Comparison of ENCODE assay signal across 24 cellular contexts in the genomic region with DNA sequence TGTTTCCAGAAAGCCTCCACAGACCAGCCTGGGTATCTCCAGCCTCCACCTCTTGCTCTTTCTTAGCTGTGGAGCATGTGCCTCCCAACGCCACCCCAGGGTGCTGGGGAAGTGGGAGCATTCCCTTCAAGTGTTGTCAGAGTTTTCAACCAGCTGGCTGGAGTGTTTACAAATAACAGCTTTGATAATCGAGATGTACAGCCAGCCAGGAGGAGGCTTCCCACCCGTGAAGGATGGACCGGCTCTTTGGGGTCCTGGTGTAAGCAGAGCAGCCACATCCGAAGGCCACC. TPM values are rescaled to one million over a fixed set of nuclear protein-coding genes. Genes with fewer than 3 reads are reported as not detected.
DNase-seq lines count a peak whose midpoint lies in the region; ATAC-seq and TF ChIP-seq lines count a peak whose summit lies in the region.
"Had no signal": no experiment of that assay in that cellular context is flagged by ENCODE, and none has a peak within 500 bp of the region (broad histone marks: within the 10 kb centered on the region; RNA-seq: fewer than 3 reads in every experiment).

No MANE protein-coding gene starts in this region.

- H3K27ac Mint-ChIP-seq in activated CD4-positive, alpha-beta T cell treated with anti-CD3 and anti-CD28 coated beads, Interleukin-2, amount 10 ng/mL, durations not matched to agents 24 days and 14 days: no peak overlapping the region
- peak overlapping the region; percentile 83 for H3K27ac Mint-ChIP-seq in HFFc6
- H3K27ac Mint-ChIP-seq: H9 had no signal

- H4K20me1 ChIP-seq in IMR-90 (ENCODE audit: insufficient read depth, low read length): no peaks in the 10 kb centered on the region

- H3K79me1 ChIP-seq in IMR-90 (ENCODE audit: low read depth in 1 of 2, low read length in 2 of 2) (no peaks in the 10 kb centered on the region), trophoblast cell (ENCODE audit: low read length) (peaks cover 2% of the 10 kb centered on the region)

- H3K79me2 ChIP-seq in trophoblast cell (ENCODE audit: control insufficient read depth, insufficient read depth, low read length, poor library complexity): no peaks in the 10 kb centered on the region

- H3K18ac ChIP-seq in IMR-90 (ENCODE audit: low read depth, low read length): no peak overlapping the region; the same call in 1 of the 2 replicates
- no peak overlapping the region for H3K18ac ChIP-seq in trophoblast cell (ENCODE audit: low read length)

- H3K9me3 Mint-ChIP-seq in activated CD4-positive, alpha-beta T cell treated with anti-CD3 and anti-CD28 coated beads, Interleukin-2, amount 10 ng/mL, durations not matched to agents 24 days and 14 days: no peaks in the 10 kb centered on the region
- no peaks in the 10 kb centered on the region for H3K9me3 Mint-ChIP-seq in HFFc6
- H3K9me3 Mint-ChIP-seq: GM23338, H9 had no signal

- H2BK120ac ChIP-seq in IMR-90 (ENCODE audit: low read depth, low read length) (0 out of 2 replicates have a peak overlapping the region, but pooled peaks have one; percentile 26), trophoblast cell (ENCODE audit: insufficient read depth, low read length, poor library complexity) (no peak overlapping the region)

- no peaks in the 10 kb centered on the region for H3K36me3 Mint-ChIP-seq in activated CD4-positive, alpha-beta T cell treated with anti-CD3 and anti-CD28 coated beads, Interleukin-2, amount 10 ng/mL, durations not matched to agents 24 days and 14 days (ENCODE audit: low read depth)
- H3K36me3 Mint-ChIP-seq in HFFc6 (ENCODE audit: low read depth): no peaks in the 10 kb centered on the region

- ATAC-seq in IMR-90 (ENCODE audit: low read depth) (no peak; the same call in 1 of the 2 replicates), GM18867 (IDR thresholded peaks at IDR 0.05; ENCODE audit: unreplicated experiment) (no peak), esophagus mucosa (no peak)
- ATAC-seq: GM23338 had no signal

- no peaks in the 10 kb centered on the region for H3K36me3 ChIP-seq in IMR-90 (ENCODE audit: control insufficient read depth, insufficient read depth, low read length)
- H3K36me3 ChIP-seq in trophoblast cell (ENCODE audit: control insufficient read depth in 1 of 2, insufficient read depth in 2 of 2, low read length in 2 of 2): no peaks in the 10 kb centered on the region
- H3K36me3 ChIP-seq: Peyer's patch had no signal

- peaks cover 2% of the 10 kb centered on the region for H3K27me3 Mint-ChIP-seq in activated CD4-positive, alpha-beta T cell treated with anti-CD3 and anti-CD28 coated beads, Interleukin-2, amount 10 ng/mL, durations not matched to agents 24 days and 14 days
- H3K27me3 Mint-ChIP-seq in HFFc6 (ENCODE audit: insufficient read depth): peaks cover 2% of the 10 kb centered on the region; the same call in 1 of the 2 replicates

- no peak overlapping the region for H3K9ac ChIP-seq in IMR-90 (ENCODE audit: low read depth, low read length)
- no peak overlapping the region for H3K9ac ChIP-seq in trophoblast cell (ENCODE audit: low read length)

- H2BK20ac ChIP-seq in IMR-90 (ENCODE audit: low read depth, low read length): no peak overlapping the region

- dilution Hi-C loops in IMR-90 (cut with HindIII; ENCODE audit: low sequenced_read_pairs, unreplicated experiment): no loop called here

- CTCF ChIA-PET in IMR-90 (lab: Yijun Ruan, JAX): interaction anchor here (0.6 to 1.9 kb wide), 2 partner anchors 8 to 377 kb away, joined by 3 to 7 read pairs; a partner anchor contains a TSS

- no peak overlapping the region for H4K12ac ChIP-seq in trophoblast cell (ENCODE audit: low read depth, low read length)

- no peak overlapping the region for H4K5ac ChIP-seq in IMR-90 (ENCODE audit: low read depth, low read length)

- H3K14ac ChIP-seq in IMR-90 (replicated peaks; ENCODE audit: low read depth, low read length) (peak overlapping the region; percentile 45; the same call in 1 of the 2 replicates), trophoblast cell (ENCODE audit: low read length) (no peak overlapping the region)

- H2BK5ac ChIP-seq in IMR-90 (ENCODE audit: low read depth, low read length, poor library complexity, severe bottlenecking) (peak overlapping the region; percentile 69), trophoblast cell (ENCODE audit: low read depth, low read length, poor library complexity) (no peak overlapping the region)

- no peaks in the 10 kb centered on the region for H3K27me3 ChIP-seq in IMR-90 (ENCODE audit: control insufficient read depth, insufficient read depth, low read length)
- H3K27me3 ChIP-seq in trophoblast cell (ENCODE audit: insufficient read depth, low read length): no peaks in the 10 kb centered on the region
- H3K27me3 ChIP-seq: Peyer's patch had no signal

- H3K4me1 ChIP-seq in IMR-90 (ENCODE audit: control insufficient read depth, insufficient read depth, low read length) (peaks cover 4% of the 10 kb centered on the region), trophoblast cell (ENCODE audit: control insufficient read depth in 1 of 2, insufficient read depth in 2 of 2, low read length in 2 of 2) (peaks cover 2 to 14% of the 10 kb centered on the region in 2 experiments)
- H3K4me1 ChIP-seq: Peyer's patch had no signal

- H3K9me3 ChIP-seq in IMR-90 (ENCODE audit: control insufficient read depth, insufficient read depth, low read length): no peaks in the 10 kb centered on the region
- no peaks in the 10 kb centered on the region for H3K9me3 ChIP-seq in trophoblast cell (ENCODE audit: insufficient read depth, low read depth, low read length)
- H3K9me3 ChIP-seq: Peyer's patch had no signal

- intact Hi-C loops in activated CD4-positive, alpha-beta T cell treated with anti-CD3 and anti-CD28 coated beads, Interleukin-2, amount 10 ng/mL, durations not matched to agents 24 days and 14 days (cut with micrococcal nuclease): no loop called here
- intact Hi-C loops in IMR-90 (cut with micrococcal nuclease): no loop called here

- no peak for TF ChIP-seq RAD21 in IMR-90 (IDR thresholded peaks at IDR 0.05; ENCODE audit: low read length)

- TF ChIP-seq CTCF in HFFc6 (IDR thresholded peaks at IDR 0.05): no peak
- TF ChIP-seq CTCF in IMR-90 (conservative IDR thresholded peaks at IDR 0.05; ENCODE audit: low read depth, low read length): no peak

- H3K27ac ChIP-seq in IMR-90 (ENCODE audit: insufficient read depth, low read length) (no peak overlapping the region), trophoblast cell (ENCODE audit: low read depth, low read length) (no peak overlapping the region)
- H3K27ac ChIP-seq: 22Rv1, Peyer's patch had no signal

- no peak overlapping the region for H4K91ac ChIP-seq in IMR-90 (ENCODE audit: insufficient read depth, low read depth, low read length)
- H4K91ac ChIP-seq in trophoblast cell (ENCODE audit: low read depth, low read length): peak overlapping the region; percentile 10

- H3K56ac ChIP-seq in IMR-90 (ENCODE audit: extremely low read depth, insufficient read depth, low read length): no peak overlapping the region

- H2AK5ac ChIP-seq in IMR-90 (ENCODE audit: low read depth, low read length) (no peak overlapping the region), trophoblast cell (ENCODE audit: low read length) (no peak overlapping the region)

- BruUV-seq in IMR-90 (replicated peaks; lab: Mats Ljungman, UMichigan): no TSS peak

- no peak for TF ChIP-seq POLR2A in IMR-90 (IDR thresholded peaks at IDR 0.05; ENCODE audit: low read depth, low read length)

- POLR2A ChIA-PET in IMR-90 (lab: Charles Lee; ENCODE audit: unreplicated experiment): no interaction called here

- H3K4me3 Mint-ChIP-seq in activated CD4-positive, alpha-beta T cell treated with anti-CD3 and anti-CD28 coated beads, Interleukin-2, amount 10 ng/mL, durations not matched to agents 24 days and 14 days: no peak overlapping the region
- H3K4me3 Mint-ChIP-seq in HFFc6: no peak overlapping the region
- H3K4me3 Mint-ChIP-seq: GM23338, H9 had no signal

- H2AK9ac ChIP-seq in IMR-90 (replicated peaks; ENCODE audit: low read depth, low read length, poor library complexity): peak overlapping the region; percentile 60

- H3K9me1 ChIP-seq in IMR-90 (ENCODE audit: insufficient read depth, low read length): 0 out of 2 replicates have a peak, but pooled peaks cover 6% of the 10 kb centered on the region

- in situ Hi-C loops in IMR-90 (cut with MboI; ENCODE audit: low sequenced_read_pairs): loop anchor here (10.0 to 25.0 kb wide), 2 partner anchors 187 to 534 kb away; a partner anchor contains a TSS

- peak overlapping the region; percentile 7; the same call in 1 of the 2 replicates for H3K4ac ChIP-seq in IMR-90 (ENCODE audit: low read depth, low read length)
- no peak overlapping the region for H3K4ac ChIP-seq in trophoblast cell (ENCODE audit: low read depth, low read length)

- H2BK12ac ChIP-seq in trophoblast cell (ENCODE audit: low read length): peak overlapping the region; percentile 23

- H3K4me3 ChIP-seq in IMR-90 (ENCODE audit: insufficient read depth, low read depth, low read length) (no peak overlapping the region), trophoblast cell (ENCODE audit: low read depth, low read length) (no peak overlapping the region)
- H3K4me3 ChIP-seq: GM23338, Peyer's patch had no signal

- DNase-seq in activated CD4-positive, alpha-beta T cell treated with anti-CD3 and anti-CD28 coated beads, Interleukin-2, amount 10 ng/mL, durations not matched to agents 24 days and 14 days: peak; percentile 34
- DNase-seq in activated CD4-positive, alpha-beta T cell treated with anti-CD3 and anti-CD28 coated beads for 4 hours: no peak
- DNase-seq in HFFc6 (no peak), IMR-90 (no peak), trophoblast cell (no peak), globus pallidus (ENCODE audit: low spot score) (no peak)
- DNase-seq: ACHN, H9, KG1, MM.1S, NCI-H1048, NCI-H1417, NCI-H1694, NCI-H2029 treated with DMSO at 0.1 percent for 48 hours, NCI-H526 treated with DMSO at 0.1 percent for 48 hours, Peyer's patch, SHP77 treated with DMSO at 0.1 percent for 48 hours had no signal

- H2BK15ac ChIP-seq in IMR-90 (ENCODE audit: low read depth, low read length): no peak overlapping the region

- WGBS in IMR-90 (ENCODE audit: extremely low coverage in 2 of 2, insufficient read length in 1 of 2), 2 experiments: no CpG with 5 or more reads among the region's 5 CpGs
- WGBS in trophoblast cell (ENCODE audit: extremely low coverage, insufficient coverage, insufficient read length): no CpG with 5 or more reads among the region's 5 CpGs

- no peaks in the 10 kb centered on the region for H3K4me1 Mint-ChIP-seq in activated CD4-positive, alpha-beta T cell treated with anti-CD3 and anti-CD28 coated beads, Interleukin-2, amount 10 ng/mL, durations not matched to agents 24 days and 14 days
- peaks cover 58% of the 10 kb centered on the region for H3K4me1 Mint-ChIP-seq in HFFc6 (ENCODE audit: low read depth)

- H2AFZ ChIP-seq in IMR-90 (replicated peaks; ENCODE audit: low read length, poor library complexity) (peak overlapping the region; percentile 52), trophoblast cell (ENCODE audit: insufficient read depth, low read length, poor library complexity) (no peak overlapping the region)
- H2AFZ ChIP-seq: GM23338 had no signal

- H3K23ac ChIP-seq in IMR-90 (ENCODE audit: low read depth, low read length): no peak overlapping the region
- H3K23ac ChIP-seq in trophoblast cell (ENCODE audit: low read length): no peak overlapping the region

- H4K8ac ChIP-seq in IMR-90 (ENCODE audit: low read depth in 2 of 2, low read length in 2 of 2) (peak overlapping the region in 1 of 2 experiments; percentile 0; a peak in 1 of 4 replicates), trophoblast cell (ENCODE audit: low read depth, low read length) (no peak overlapping the region)

- H3K4me2 ChIP-seq in IMR-90 (ENCODE audit: low read depth, low read length) (no peak overlapping the region), trophoblast cell (ENCODE audit: low read length) (no peak overlapping the region)
- H3K4me2 ChIP-seq: GM23338 had no signal

RNA-seq across cellular contexts. Expression of a gene that starts 8.5 kb away (rescaled TPM):
- 0.70 and 0.78 TPM in 2 replicates for total RNA-seq in activated CD4-positive, alpha-beta T cell treated with anti-CD3 and anti-CD28 coated beads, Interleukin-2, amount 10 ng/mL, durations not matched to agents 24 days and 14 days
- total RNA-seq in HFFc6 (2021; fragmentation: NEBNext Ultra II Directional; extraction: Animal tissue kit (Norgen Biotek cat#: 25700)): 100 to 1,000 TPM; 596 to 899 (median 635) TPM
- total RNA-seq in IMR-90 (2012; rRNA removed): 56.1 and 76.9 TPM in 2 replicates
- polyA plus RNA-seq in IMR-90 (2012; rRNA removed): 42.8 and 50.0 TPM in 2 replicates
- 15.7 and 51.4 TPM in 2 replicates for polyA plus RNA-seq in IMR-90 (2012; cell fraction: cytosol; rRNA removed)
- 15.6 and 29.9 TPM in 2 replicates for polyA plus RNA-seq in IMR-90 (2012; cell fraction: nucleus; rRNA removed; ENCODE audit: low replicate concordance)
- polyA plus RNA-seq in trophoblast cell (2013): 9.8 and 10.8 TPM in 2 replicates
- total RNA-seq in esophagus mucosa: 0.16 TPM

RNA-seq across cellular contexts. Expression of a gene that starts 44.3 kb away (rescaled TPM):
- total RNA-seq in activated CD4-positive, alpha-beta T cell treated with anti-CD3 and anti-CD28 coated beads, Interleukin-2, amount 10 ng/mL, durations not matched to agents 24 days and 14 days: not detected in 2 replicates
- total RNA-seq in HFFc6 (2021; fragmentation: NEBNext Ultra II Directional; extraction: Animal tissue kit (Norgen Biotek cat#: 25700)): under 1 TPM in 1 of 6 experiments, not detected in 5; 0.25 TPM
- total RNA-seq in IMR-90 (2012; rRNA removed) (0.28 and 0.36 TPM in 2 replicates), esophagus mucosa (not detected)
- polyA plus RNA-seq in IMR-90 (2012; rRNA removed): 0.17 TPM in 1 of 2 replicates, not detected in the other
- polyA plus RNA-seq in IMR-90 (2012; cell fraction: cytosol; rRNA removed): not detected in 2 replicates
- polyA plus RNA-seq in IMR-90 (2012; cell fraction: nucleus; rRNA removed; ENCODE audit: low replicate concordance): not detected in 2 replicates
- polyA plus RNA-seq in trophoblast cell (2013): not detected in 2 replicates
- total RNA-seq: G401; GM23338; H9; NCI-H460; Peyer's patch; T-helper 1 cell treated with Interleukin-12 subunit alpha and Interleukin-12 subunit beta and Interleukin-4 antibody, amounts not matched to agents 30 ng/mL and 1 ng/mL, for 36 hours had no signal
- polyA plus RNA-seq: GM23338 had no signal

Comparison
In these comparisons a context has a peak if more than half of its experiments do, and no peak if none do; other contexts are left out.
1. RNA of a gene that starts 8.5 kb away (total RNA-seq): 596 to 899 TPM in HFFc6 and 56.1 to 76.9 TPM in IMR-90; 0.70 to 0.78 TPM in activated CD4-positive, alpha-beta T cell treated with anti-CD3 and anti-CD28 coated beads, Interleukin-2, amount 10 ng/mL, durations not matched to agents 24 days and 14 days and 0.16 TPM in esophagus mucosa (single experiment); every median in the first group is over 10 times any median in the second.